In the genomic region with DNA sequence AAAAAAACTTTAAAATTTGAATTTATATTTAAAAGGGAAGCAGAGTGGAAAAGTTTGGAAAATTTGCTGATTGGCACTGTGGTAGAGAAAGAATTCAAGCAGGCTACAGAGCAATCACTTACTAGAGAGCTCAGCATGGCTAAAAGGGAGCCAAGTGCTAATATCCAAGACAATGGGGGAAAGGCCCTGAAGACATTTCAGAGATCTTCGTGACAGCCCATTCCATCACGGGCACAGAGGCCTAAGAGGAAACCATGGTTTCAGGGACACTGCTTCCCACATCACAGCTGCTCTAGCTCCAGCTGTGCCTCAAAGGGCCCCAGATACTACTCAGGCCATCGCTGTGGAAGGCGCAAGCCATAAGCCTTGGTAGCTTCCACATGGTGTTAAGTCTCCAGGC, we compare ENCODE assay signal across 2 cellular contexts.
TF ChIP-seq lines count a peak whose summit lies in the region.

No MANE protein-coding gene starts in this region.

TF ChIP-seq in GM23338, 12 proteins besides CTCF, POLR2A, EP300 and RAD21 (continued from another document):
- TF ChIP-seq, protein P1, sequence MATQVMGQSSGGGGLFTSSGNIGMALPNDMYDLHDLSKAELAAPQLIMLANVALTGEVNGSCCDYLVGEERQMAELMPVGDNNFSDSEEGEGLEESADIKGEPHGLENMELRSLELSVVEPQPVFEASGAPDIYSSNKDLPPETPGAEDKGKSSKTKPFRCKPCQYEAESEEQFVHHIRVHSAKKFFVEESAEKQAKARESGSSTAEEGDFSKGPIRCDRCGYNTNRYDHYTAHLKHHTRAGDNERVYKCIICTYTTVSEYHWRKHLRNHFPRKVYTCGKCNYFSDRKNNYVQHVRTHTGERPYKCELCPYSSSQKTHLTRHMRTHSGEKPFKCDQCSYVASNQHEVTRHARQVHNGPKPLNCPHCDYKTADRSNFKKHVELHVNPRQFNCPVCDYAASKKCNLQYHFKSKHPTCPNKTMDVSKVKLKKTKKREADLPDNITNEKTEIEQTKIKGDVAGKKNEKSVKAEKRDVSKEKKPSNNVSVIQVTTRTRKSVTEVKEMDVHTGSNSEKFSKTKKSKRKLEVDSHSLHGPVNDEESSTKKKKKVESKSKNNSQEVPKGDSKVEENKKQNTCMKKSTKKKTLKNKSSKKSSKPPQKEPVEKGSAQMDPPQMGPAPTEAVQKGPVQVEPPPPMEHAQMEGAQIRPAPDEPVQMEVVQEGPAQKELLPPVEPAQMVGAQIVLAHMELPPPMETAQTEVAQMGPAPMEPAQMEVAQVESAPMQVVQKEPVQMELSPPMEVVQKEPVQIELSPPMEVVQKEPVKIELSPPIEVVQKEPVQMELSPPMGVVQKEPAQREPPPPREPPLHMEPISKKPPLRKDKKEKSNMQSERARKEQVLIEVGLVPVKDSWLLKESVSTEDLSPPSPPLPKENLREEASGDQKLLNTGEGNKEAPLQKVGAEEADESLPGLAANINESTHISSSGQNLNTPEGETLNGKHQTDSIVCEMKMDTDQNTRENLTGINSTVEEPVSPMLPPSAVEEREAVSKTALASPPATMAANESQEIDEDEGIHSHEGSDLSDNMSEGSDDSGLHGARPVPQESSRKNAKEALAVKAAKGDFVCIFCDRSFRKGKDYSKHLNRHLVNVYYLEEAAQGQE (IDR thresholded peaks at IDR 0.05; ENCODE audit: unreplicated experiment): no peak
- TF ChIP-seq EZH2phosphoT487 (IDR thresholded peaks at IDR 0.05; ENCODE audit: unreplicated experiment): no peak
- TF ChIP-seq ZNF331 (CRISPR knock-in tag; IDR thresholded peaks at IDR 0.05; ENCODE audit: low read depth): no peak
- no peak for TF ChIP-seq CREB1 (CRISPR knock-in tag; IDR thresholded peaks at IDR 0.05; ENCODE audit: low read depth)
- TF ChIP-seq, protein P2, sequence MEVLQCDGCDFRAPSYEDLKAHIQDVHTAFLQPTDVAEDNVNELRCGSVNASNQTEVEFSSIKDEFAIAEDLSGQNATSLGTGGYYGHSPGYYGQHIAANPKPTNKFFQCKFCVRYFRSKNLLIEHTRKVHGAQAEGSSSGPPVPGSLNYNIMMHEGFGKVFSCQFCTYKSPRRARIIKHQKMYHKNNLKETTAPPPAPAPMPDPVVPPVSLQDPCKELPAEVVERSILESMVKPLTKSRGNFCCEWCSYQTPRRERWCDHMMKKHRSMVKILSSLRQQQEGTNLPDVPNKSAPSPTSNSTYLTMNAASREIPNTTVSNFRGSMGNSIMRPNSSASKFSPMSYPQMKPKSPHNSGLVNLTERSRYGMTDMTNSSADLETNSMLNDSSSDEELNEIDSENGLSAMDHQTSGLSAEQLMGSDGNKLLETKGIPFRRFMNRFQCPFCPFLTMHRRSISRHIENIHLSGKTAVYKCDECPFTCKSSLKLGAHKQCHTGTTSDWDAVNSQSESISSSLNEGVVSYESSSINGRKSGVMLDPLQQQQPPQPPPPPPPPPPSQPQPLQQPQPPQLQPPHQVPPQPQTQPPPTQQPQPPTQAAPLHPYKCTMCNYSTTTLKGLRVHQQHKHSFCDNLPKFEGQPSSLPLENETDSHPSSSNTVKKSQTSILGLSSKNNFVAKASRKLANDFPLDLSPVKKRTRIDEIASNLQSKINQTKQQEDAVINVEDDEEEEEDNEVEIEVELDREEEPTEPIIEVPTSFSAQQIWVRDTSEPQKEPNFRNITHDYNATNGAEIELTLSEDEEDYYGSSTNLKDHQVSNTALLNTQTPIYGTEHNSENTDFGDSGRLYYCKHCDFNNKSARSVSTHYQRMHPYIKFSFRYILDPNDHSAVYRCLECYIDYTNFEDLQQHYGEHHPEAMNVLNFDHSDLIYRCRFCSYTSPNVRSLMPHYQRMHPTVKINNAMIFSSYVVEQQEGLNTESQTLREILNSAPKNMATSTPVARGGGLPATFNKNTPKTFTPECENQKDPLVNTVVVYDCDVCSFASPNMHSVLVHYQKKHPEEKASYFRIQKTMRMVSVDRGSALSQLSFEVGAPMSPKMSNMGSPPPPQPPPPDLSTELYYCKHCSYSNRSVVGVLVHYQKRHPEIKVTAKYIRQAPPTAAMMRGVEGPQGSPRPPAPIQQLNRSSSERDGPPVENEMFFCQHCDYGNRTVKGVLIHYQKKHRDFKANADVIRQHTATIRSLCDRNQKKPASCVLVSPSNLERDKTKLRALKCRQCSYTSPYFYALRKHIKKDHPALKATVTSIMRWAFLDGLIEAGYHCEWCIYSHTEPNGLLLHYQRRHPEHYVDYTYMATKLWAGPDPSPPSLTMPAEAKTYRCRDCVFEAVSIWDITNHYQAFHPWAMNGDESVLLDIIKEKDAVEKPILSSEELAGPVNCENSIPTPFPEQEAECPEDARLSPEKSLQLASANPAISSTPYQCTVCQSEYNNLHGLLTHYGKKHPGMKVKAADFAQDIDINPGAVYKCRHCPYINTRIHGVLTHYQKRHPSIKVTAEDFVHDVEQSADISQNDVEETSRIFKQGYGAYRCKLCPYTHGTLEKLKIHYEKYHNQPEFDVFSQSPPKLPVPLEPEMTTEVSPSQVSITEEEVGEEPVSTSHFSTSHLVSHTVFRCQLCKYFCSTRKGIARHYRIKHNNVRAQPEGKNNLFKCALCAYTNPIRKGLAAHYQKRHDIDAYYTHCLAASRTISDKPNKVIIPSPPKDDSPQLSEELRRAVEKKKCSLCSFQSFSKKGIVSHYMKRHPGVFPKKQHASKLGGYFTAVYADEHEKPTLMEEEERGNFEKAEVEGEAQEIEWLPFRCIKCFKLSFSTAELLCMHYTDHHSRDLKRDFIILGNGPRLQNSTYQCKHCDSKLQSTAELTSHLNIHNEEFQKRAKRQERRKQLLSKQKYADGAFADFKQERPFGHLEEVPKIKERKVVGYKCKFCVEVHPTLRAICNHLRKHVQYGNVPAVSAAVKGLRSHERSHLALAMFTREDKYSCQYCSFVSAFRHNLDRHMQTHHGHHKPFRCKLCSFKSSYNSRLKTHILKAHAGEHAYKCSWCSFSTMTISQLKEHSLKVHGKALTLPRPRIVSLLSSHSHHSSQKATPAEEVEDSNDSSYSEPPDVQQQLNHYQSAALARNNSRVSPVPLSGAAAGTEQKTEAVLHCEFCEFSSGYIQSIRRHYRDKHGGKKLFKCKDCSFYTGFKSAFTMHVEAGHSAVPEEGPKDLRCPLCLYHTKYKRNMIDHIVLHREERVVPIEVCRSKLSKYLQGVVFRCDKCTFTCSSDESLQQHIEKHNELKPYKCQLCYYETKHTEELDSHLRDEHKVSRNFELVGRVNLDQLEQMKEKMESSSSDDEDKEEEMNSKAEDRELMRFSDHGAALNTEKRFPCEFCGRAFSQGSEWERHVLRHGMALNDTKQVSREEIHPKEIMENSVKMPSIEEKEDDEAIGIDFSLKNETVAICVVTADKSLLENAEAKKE (CRISPR knock-in tag; IDR thresholded peaks at IDR 0.05): no peak
- TF ChIP-seq, protein P3, sequence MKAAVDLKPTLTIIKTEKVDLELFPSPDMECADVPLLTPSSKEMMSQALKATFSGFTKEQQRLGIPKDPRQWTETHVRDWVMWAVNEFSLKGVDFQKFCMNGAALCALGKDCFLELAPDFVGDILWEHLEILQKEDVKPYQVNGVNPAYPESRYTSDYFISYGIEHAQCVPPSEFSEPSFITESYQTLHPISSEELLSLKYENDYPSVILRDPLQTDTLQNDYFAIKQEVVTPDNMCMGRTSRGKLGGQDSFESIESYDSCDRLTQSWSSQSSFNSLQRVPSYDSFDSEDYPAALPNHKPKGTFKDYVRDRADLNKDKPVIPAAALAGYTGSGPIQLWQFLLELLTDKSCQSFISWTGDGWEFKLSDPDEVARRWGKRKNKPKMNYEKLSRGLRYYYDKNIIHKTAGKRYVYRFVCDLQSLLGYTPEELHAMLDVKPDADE (IDR thresholded peaks at IDR 0.05): no peak
- no peak for TF ChIP-seq ZNF114 (CRISPR knock-in tag; IDR thresholded peaks at IDR 0.05)
- TF ChIP-seq STAT1 (IDR thresholded peaks at IDR 0.05; ENCODE audit: unreplicated experiment): no peak

TF ChIP-seq in WTC11, 78 proteins besides CTCF, POLR2A, EP300 and RAD21 (continued from another document):
- TF ChIP-seq, protein P4, sequence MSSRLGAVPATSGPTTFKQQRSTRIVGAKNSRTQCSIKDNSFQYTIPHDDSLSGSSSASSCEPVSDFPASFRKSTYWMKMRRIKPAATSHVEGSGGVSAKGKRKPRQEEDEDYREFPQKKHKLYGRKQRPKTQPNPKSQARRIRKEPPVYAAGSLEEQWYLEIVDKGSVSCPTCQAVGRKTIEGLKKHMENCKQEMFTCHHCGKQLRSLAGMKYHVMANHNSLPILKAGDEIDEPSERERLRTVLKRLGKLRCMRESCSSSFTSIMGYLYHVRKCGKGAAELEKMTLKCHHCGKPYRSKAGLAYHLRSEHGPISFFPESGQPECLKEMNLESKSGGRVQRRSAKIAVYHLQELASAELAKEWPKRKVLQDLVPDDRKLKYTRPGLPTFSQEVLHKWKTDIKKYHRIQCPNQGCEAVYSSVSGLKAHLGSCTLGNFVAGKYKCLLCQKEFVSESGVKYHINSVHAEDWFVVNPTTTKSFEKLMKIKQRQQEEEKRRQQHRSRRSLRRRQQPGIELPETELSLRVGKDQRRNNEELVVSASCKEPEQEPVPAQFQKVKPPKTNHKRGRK (CRISPR knock-in tag; IDR thresholded peaks at IDR 0.05; ENCODE audit: borderline replicate concordance): no peak
- TF ChIP-seq ATF1 (CRISPR knock-in tag; IDR thresholded peaks at IDR 0.05) (no peak), MYBL2 (CRISPR knock-in tag; IDR thresholded peaks at IDR 0.05) (no peak), GTF2I (CRISPR knock-in tag; conservative IDR thresholded peaks at IDR 0.05) (no peak)
- TF ChIP-seq, protein P5, sequence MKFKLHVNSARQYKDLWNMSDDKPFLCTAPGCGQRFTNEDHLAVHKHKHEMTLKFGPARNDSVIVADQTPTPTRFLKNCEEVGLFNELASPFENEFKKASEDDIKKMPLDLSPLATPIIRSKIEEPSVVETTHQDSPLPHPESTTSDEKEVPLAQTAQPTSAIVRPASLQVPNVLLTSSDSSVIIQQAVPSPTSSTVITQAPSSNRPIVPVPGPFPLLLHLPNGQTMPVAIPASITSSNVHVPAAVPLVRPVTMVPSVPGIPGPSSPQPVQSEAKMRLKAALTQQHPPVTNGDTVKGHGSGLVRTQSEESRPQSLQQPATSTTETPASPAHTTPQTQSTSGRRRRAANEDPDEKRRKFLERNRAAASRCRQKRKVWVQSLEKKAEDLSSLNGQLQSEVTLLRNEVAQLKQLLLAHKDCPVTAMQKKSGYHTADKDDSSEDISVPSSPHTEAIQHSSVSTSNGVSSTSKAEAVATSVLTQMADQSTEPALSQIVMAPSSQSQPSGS (CRISPR knock-in tag; IDR thresholded peaks at IDR 0.05; ENCODE audit: borderline replicate concordance, low read depth): no peak
- TF ChIP-seq, protein P6, sequence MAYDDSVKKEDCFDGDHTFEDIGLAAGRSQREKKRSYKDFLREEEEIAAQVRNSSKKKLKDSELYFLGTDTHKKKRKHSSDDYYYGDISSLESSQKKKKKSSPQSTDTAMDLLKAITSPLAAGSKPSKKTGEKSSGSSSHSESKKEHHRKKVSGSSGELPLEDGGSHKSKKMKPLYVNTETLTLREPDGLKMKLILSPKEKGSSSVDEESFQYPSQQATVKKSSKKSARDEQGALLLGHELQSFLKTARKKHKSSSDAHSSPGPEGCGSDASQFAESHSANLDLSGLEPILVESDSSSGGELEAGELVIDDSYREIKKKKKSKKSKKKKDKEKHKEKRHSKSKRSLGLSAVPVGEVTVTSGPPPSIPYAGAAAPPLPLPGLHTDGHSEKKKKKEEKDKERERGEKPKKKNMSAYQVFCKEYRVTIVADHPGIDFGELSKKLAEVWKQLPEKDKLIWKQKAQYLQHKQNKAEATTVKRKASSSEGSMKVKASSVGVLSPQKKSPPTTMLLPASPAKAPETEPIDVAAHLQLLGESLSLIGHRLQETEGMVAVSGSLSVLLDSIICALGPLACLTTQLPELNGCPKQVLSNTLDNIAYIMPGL (CRISPR knock-in tag; IDR thresholded peaks at IDR 0.05): no peak
- TF ChIP-seq, protein P7, sequence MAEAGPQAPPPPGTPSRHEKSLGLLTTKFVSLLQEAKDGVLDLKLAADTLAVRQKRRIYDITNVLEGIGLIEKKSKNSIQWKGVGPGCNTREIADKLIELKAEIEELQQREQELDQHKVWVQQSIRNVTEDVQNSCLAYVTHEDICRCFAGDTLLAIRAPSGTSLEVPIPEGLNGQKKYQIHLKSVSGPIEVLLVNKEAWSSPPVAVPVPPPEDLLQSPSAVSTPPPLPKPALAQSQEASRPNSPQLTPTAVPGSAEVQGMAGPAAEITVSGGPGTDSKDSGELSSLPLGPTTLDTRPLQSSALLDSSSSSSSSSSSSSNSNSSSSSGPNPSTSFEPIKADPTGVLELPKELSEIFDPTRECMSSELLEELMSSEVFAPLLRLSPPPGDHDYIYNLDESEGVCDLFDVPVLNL (CRISPR knock-in tag; IDR thresholded peaks at IDR 0.05; ENCODE audit: borderline replicate concordance, low read depth): no peak
- TF ChIP-seq, protein P8, sequence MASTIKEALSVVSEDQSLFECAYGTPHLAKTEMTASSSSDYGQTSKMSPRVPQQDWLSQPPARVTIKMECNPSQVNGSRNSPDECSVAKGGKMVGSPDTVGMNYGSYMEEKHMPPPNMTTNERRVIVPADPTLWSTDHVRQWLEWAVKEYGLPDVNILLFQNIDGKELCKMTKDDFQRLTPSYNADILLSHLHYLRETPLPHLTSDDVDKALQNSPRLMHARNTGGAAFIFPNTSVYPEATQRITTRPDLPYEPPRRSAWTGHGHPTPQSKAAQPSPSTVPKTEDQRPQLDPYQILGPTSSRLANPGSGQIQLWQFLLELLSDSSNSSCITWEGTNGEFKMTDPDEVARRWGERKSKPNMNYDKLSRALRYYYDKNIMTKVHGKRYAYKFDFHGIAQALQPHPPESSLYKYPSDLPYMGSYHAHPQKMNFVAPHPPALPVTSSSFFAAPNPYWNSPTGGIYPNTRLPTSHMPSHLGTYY (CRISPR knock-in tag; IDR thresholded peaks at IDR 0.05): no peak
